17 cellular contexts compared by ENCODE assay signal in genomic region chr4:63919636-63920365, GRCh38.
DNase-seq lines count a peak whose midpoint lies in the region; ATAC-seq and TF ChIP-seq lines count a peak whose summit lies in the region.
"Had no signal": no experiment of that assay in that cellular context is flagged by ENCODE, and none has a peak within 500 bp of the region (broad histone marks: within the 10 kb centered on the region; RNA-seq: fewer than 3 reads in every experiment).

No MANE protein-coding gene starts in this region.

- no peak for TF ChIP-seq CTCF in H9 (conservative IDR thresholded peaks at IDR 0.05)
- no peak for TF ChIP-seq CTCF in WTC11 (IDR thresholded peaks at IDR 0.05)

- H3K9me3 Mint-ChIP-seq in H9 (peaks cover 0 to 3% of the 10 kb centered on the region in 2 experiments; a peak in 3 of 5 replicates), WTC11 (no peaks in the 10 kb centered on the region)
- H3K9me3 Mint-ChIP-seq in T-helper 2 cell treated with Interferon-gamma antibody and Interleukin-4, amounts not matched to agents 5 μg/mL and 100 μg/mL, for 36 hours: peaks cover 28% of the 10 kb centered on the region

- H3K36me3 Mint-ChIP-seq in H9 (ENCODE audit: insufficient read depth in 1 of 3, low read depth in 3 of 3) (peaks cover 0 to 5% (median 0%) of the 10 kb centered on the region in 3 experiments; a peak in 3 of 7 replicates), WTC11 (no peaks in the 10 kb centered on the region)
- no peaks in the 10 kb centered on the region for H3K36me3 Mint-ChIP-seq in T-helper 2 cell treated with Interferon-gamma antibody and Interleukin-4, amounts not matched to agents 5 μg/mL and 100 μg/mL, for 36 hours (ENCODE audit: low read depth)
- H3K36me3 Mint-ChIP-seq: CD8-positive, alpha-beta T cell had no signal

- CTCF ChIA-PET in WTC11 (lab: Charles Lee): no interaction called here

- H3K4me2 ChIP-seq in H9 (ENCODE audit: insufficient read depth, insufficient read length, low read length) (no peak overlapping the region), mesendoderm (ENCODE audit: low read length) (no peak overlapping the region)
- H3K4me2 ChIP-seq: BLaER1 treated with 17β-estradiol and CSF1 and Interleukin-3, amounts not matched to agents 10 nM and 100 nM had no signal

- H3T11ph ChIP-seq in H9 (ENCODE audit: low read length): no peak overlapping the region

- H3K27me3 ChIP-seq in H9 (ENCODE audit: insufficient read depth, low read length): no peaks in the 10 kb centered on the region
- H3K27me3 ChIP-seq in mesendoderm (ENCODE audit: insufficient read depth, low read length, poor library complexity): no peaks in the 10 kb centered on the region
- H3K27me3 ChIP-seq: BLaER1 treated with 17β-estradiol and CSF1 and Interleukin-3, amounts not matched to agents 10 nM and 100 nM had no signal

- H3K27ac Mint-ChIP-seq in H9 (peak overlapping the region in 2 of 3 experiments; percentile 40 to 62; a peak in 1 of 7 replicates), WTC11 (no peak overlapping the region)
- no peak overlapping the region for H3K27ac Mint-ChIP-seq in T-helper 2 cell treated with Interferon-gamma antibody and Interleukin-4, amounts not matched to agents 5 μg/mL and 100 μg/mL, for 36 hours
- H3K27ac Mint-ChIP-seq: B cell; CD8-positive, alpha-beta T cell had no signal

- H3K27ac ChIP-seq in H9 (ENCODE audit: insufficient read length, low read depth, low read length) (no peak overlapping the region), epithelial cell of prostate (peak overlapping the region; percentile 57), mesendoderm (ENCODE audit: low read depth, low read length) (no peak overlapping the region)
- H3K27ac ChIP-seq: BLaER1 treated with 17β-estradiol and CSF1 and Interleukin-3, amounts not matched to agents 10 nM and 100 nM; GM23248 had no signal

- H3K4me3 Mint-ChIP-seq in H9 (no peak overlapping the region), WTC11 (no peak overlapping the region)
- no peak overlapping the region for H3K4me3 Mint-ChIP-seq in T-helper 2 cell treated with Interferon-gamma antibody and Interleukin-4, amounts not matched to agents 5 μg/mL and 100 μg/mL, for 36 hours
- H3K4me3 Mint-ChIP-seq: B cell; CD8-positive, alpha-beta T cell had no signal

- H4K8ac ChIP-seq in H9 (replicated peaks; ENCODE audit: insufficient read length, low read depth, low read length): no peak overlapping the region
- no peak overlapping the region for H4K8ac ChIP-seq in mesendoderm (ENCODE audit: low read depth, low read length)

- H3K56ac ChIP-seq in H9 (ENCODE audit: insufficient read length, low read depth, low read length): no peak overlapping the region
- H3K56ac ChIP-seq in mesendoderm (ENCODE audit: low read length): no peak overlapping the region

- no CpG with 5 or more reads among the region's 2 CpGs for WGBS in H9 (ENCODE audit: extremely low coverage, insufficient read length, low lambda C conversion rate)
- no CpG with 5 or more reads among the region's 2 CpGs for WGBS in mesendoderm (ENCODE audit: extremely low coverage, insufficient coverage, low lambda C conversion rate)

- no peak overlapping the region for H3K9ac ChIP-seq in H9 (ENCODE audit: extremely low read depth, insufficient read length, low read length)
- H3K9ac ChIP-seq in mesendoderm (ENCODE audit: low read length): no peak overlapping the region
- H3K9ac ChIP-seq: BLaER1 treated with 17β-estradiol and CSF1 and Interleukin-3, amounts not matched to agents 10 nM and 100 nM; GM23248 had no signal

- no peak overlapping the region for H4K5ac ChIP-seq in H9 (ENCODE audit: insufficient read length, low read depth, low read length)
- H4K5ac ChIP-seq in mesendoderm (ENCODE audit: low read length): no peak overlapping the region

- H2BK12ac ChIP-seq in H9 (ENCODE audit: insufficient read length, low read depth, low read length): no peak overlapping the region

- H3K4me1 Mint-ChIP-seq in H9 (no peaks in the 10 kb centered on the region; a peak in 1 of 4 replicates), WTC11 (peaks cover 4% of the 10 kb centered on the region; the same call in 1 of the 2 replicates)
- no peaks in the 10 kb centered on the region for H3K4me1 Mint-ChIP-seq in T-helper 2 cell treated with Interferon-gamma antibody and Interleukin-4, amounts not matched to agents 5 μg/mL and 100 μg/mL, for 36 hours (ENCODE audit: low read depth)
- H3K4me1 Mint-ChIP-seq: B cell had no signal

- no peak overlapping the region for H3K14ac ChIP-seq in H9 (ENCODE audit: insufficient read depth, low read length)

- no peaks in the 10 kb centered on the region for H3K23me2 ChIP-seq in H9 (ENCODE audit: insufficient read length, low read depth, low read length, poor library complexity, severe bottlenecking)

- no peak overlapping the region for H3K4ac ChIP-seq in H9 (ENCODE audit: low read depth, low read length)
- H3K4ac ChIP-seq in mesendoderm (ENCODE audit: low read depth, low read length): no peak overlapping the region

- no peak overlapping the region for H4K91ac ChIP-seq in H9 (ENCODE audit: insufficient read length, low read depth, low read length)

- H2BK15ac ChIP-seq in H9 (ENCODE audit: low read depth, low read length) (no peak overlapping the region), mesendoderm (replicated peaks; ENCODE audit: low read depth) (no peak overlapping the region)

- H3K27me3 Mint-ChIP-seq in H9 (ENCODE audit: low read depth) (no peaks in the 10 kb centered on the region), WTC11 (ENCODE audit: low read depth) (no peaks in the 10 kb centered on the region)
- no peaks in the 10 kb centered on the region for H3K27me3 Mint-ChIP-seq in T-helper 2 cell treated with Interferon-gamma antibody and Interleukin-4, amounts not matched to agents 5 μg/mL and 100 μg/mL, for 36 hours (ENCODE audit: low read depth)
- H3K27me3 Mint-ChIP-seq: B cell had no signal

- no peak overlapping the region for H2BK5ac ChIP-seq in H9 (ENCODE audit: insufficient read length, low read length)
- H2BK5ac ChIP-seq in mesendoderm (ENCODE audit: low read length): no peak overlapping the region

- no peaks in the 10 kb centered on the region for H3K9me3 ChIP-seq in H9 (ENCODE audit: control insufficient read depth, low read depth, low read length)
- H3K9me3 ChIP-seq: BLaER1 treated with 17β-estradiol and CSF1 and Interleukin-3, amounts not matched to agents 10 nM and 100 nM had no signal

- no peaks in the 10 kb centered on the region for H4K20me1 ChIP-seq in H9 (ENCODE audit: control insufficient read depth, insufficient read depth, insufficient read length)
- H4K20me1 ChIP-seq: BLaER1 treated with 17β-estradiol and CSF1 and Interleukin-3, amounts not matched to agents 10 nM and 100 nM had no signal

- H3K18ac ChIP-seq in H9 (ENCODE audit: insufficient read length, low read depth, low read length) (no peak overlapping the region), mesendoderm (ENCODE audit: low read length) (no peak overlapping the region)

- no peak for DNase-seq in H9
- no peak for DNase-seq in WTC11 (ENCODE audit: low spot score)
- DNase-seq in epithelial cell of prostate (ENCODE audit: low read depth, low spot score): peak; percentile 34
- DNase-seq in mesendoderm: peak; percentile 49
- no peak for DNase-seq in DMS53 (lab: John Stamatoyannopoulos, UW)
- DNase-seq in T-helper 2 cell treated with Interferon-gamma antibody and Interleukin-4, amounts not matched to agents 5 μg/mL and 100 μg/mL, for 36 hours (ENCODE audit: low spot score): no peak
- no peak for DNase-seq in NCI-H2227 treated with DMSO at 0.1 percent for 48 hours (lab: John Stamatoyannopoulos, UW)
- DNase-seq: Calu3; CD8-positive, alpha-beta T cell; DND-41; EL; GM23248; H7 had no signal

- H2AK5ac ChIP-seq in H9 (ENCODE audit: insufficient read length, low read length) (no peak overlapping the region), mesendoderm (ENCODE audit: low read length) (no peak overlapping the region)

- no peak overlapping the region for H2BK20ac ChIP-seq in H9 (ENCODE audit: low read depth, low read length, poor library complexity, severe bottlenecking)

- no peaks in the 10 kb centered on the region for H3K36me3 ChIP-seq in mesendoderm (ENCODE audit: control insufficient read depth, insufficient read depth, low read length)
- H3K36me3 ChIP-seq: BLaER1 treated with 17β-estradiol and CSF1 and Interleukin-3, amounts not matched to agents 10 nM and 100 nM had no signal

- ATAC-seq in WTC11 (peak; percentile 53), GM18873 (IDR thresholded peaks at IDR 0.05; ENCODE audit: low FRiP score, unreplicated experiment) (no peak)
- ATAC-seq: CD8-positive, alpha-beta T cell; GM12878 had no signal

- H3K79me2 ChIP-seq in H9 (ENCODE audit: insufficient read depth, low read length) (no peaks in the 10 kb centered on the region), mesendoderm (ENCODE audit: control insufficient read depth, insufficient read depth, low read length) (no peaks in the 10 kb centered on the region)

- no peak overlapping the region for H2BK120ac ChIP-seq in H9 (ENCODE audit: low read depth, low read length, poor library complexity, severe bottlenecking)
- no peak overlapping the region for H2BK120ac ChIP-seq in mesendoderm (ENCODE audit: low read depth, low read length)

- no peak overlapping the region for H3K4me3 ChIP-seq in mesendoderm (ENCODE audit: low read length)
- H3K4me3 ChIP-seq: BLaER1 treated with 17β-estradiol and CSF1 and Interleukin-3, amounts not matched to agents 10 nM and 100 nM; GM12878; GM23248 had no signal

- H3K23ac ChIP-seq in H9 (ENCODE audit: insufficient read length, low read depth, low read length): no peak overlapping the region
- no peak overlapping the region for H3K23ac ChIP-seq in mesendoderm (ENCODE audit: low read length)

- POLR2A ChIA-PET in WTC11 (lab: Charles Lee): no interaction called here

- H3K4me1 ChIP-seq in H9 (ENCODE audit: insufficient read depth, low read length) (no peaks in the 10 kb centered on the region), mesendoderm (ENCODE audit: control insufficient read depth, low read depth, low read length) (no peaks in the 10 kb centered on the region)
- H3K4me1 ChIP-seq: BLaER1 treated with 17β-estradiol and CSF1 and Interleukin-3, amounts not matched to agents 10 nM and 100 nM had no signal

- H3K79me1 ChIP-seq in H9 (ENCODE audit: insufficient read depth, low read depth, low read length, poor library complexity, severe bottlenecking) (no peaks in the 10 kb centered on the region), mesendoderm (ENCODE audit: low read length) (no peaks in the 10 kb centered on the region)

- no peak overlapping the region for H2AFZ ChIP-seq in H9 (ENCODE audit: low read length)
- H2AFZ ChIP-seq: GM23248 had no signal

Comparison
In these comparisons a context has a peak if more than half of its experiments do, and no peak if none do; other contexts are left out.
1. DNase-seq: peak in epithelial cell of prostate (single experiment) and mesendoderm (single experiment); none in H9 (single experiment), WTC11 (single experiment), DMS53 (single experiment), T-helper 2 cell treated with Interferon-gamma antibody and Interleukin-4, amounts not matched to agents 5 μg/mL and 100 μg/mL, for 36 hours (single experiment) and NCI-H2227 treated with DMSO at 0.1 percent for 48 hours (single experiment).
2. H3K27ac Mint-ChIP-seq: peak in H9 (2 of 3); none in WTC11 (single experiment) and T-helper 2 cell treated with Interferon-gamma antibody and Interleukin-4, amounts not matched to agents 5 μg/mL and 100 μg/mL, for 36 hours (single experiment).